In genomic region chr1:227733751-227734545, GRCh38 we compare ENCODE assay signal across 8 cellular contexts. TPM values are rescaled to one million over a fixed set of nuclear protein-coding genes. Genes with fewer than 3 reads are reported as not detected.
DNase-seq lines count a peak whose midpoint lies in the region; ATAC-seq, FAIRE-seq and TF ChIP-seq lines count a peak whose summit lies in the region.

No MANE protein-coding gene starts in this region.

- no peak for FAIRE-seq in kidney (lab: Jason Lieb, UNC)

- 90% methylated on average over 24 of the region's 24 CpGs for WGBS in thymus

- no peak for TF ChIP-seq CTCF in ascending aorta (IDR thresholded peaks at IDR 0.05)
- TF ChIP-seq CTCF in kidney (IDR thresholded peaks at IDR 0.05; ENCODE audit: borderline replicate concordance, extremely low read depth, insufficient read depth), result no peak

- peak overlapping the region; percentile 89 for H3K4me3 Mint-ChIP-seq in activated CD4-positive, alpha-beta T cell treated with anti-CD3 and anti-CD28 coated beads, Interleukin-2, amount 10 ng/mL, durations not matched to agents 7 days and 5 days

- peak overlapping the region; percentile 87 for H3K27ac Mint-ChIP-seq in activated CD4-positive, alpha-beta T cell treated with anti-CD3 and anti-CD28 coated beads, Interleukin-2, amount 10 ng/mL, durations not matched to agents 7 days and 5 days

- H3K4me3 ChIP-seq in ascending aorta, result peak overlapping the region; percentile 81 to 93
- peak overlapping the region; percentile 81 to 83 for H3K4me3 ChIP-seq in kidney (ENCODE audit: low read length in 2 of 2)
- peak overlapping the region; percentile 64 for H3K4me3 ChIP-seq in thymus (ENCODE audit: low read length)

- peaks cover 39% of the 10 kb centered on the region for H3K4me1 Mint-ChIP-seq in activated CD4-positive, alpha-beta T cell treated with anti-CD3 and anti-CD28 coated beads, Interleukin-2, amount 10 ng/mL, durations not matched to agents 7 days and 5 days

- H3K9ac ChIP-seq in kidney (ENCODE audit: low read length in 2 of 2), result peak overlapping the region; percentile 69 to 87

- no peaks in the 10 kb centered on the region for H3K27me3 ChIP-seq in ascending aorta
- no peaks in the 10 kb centered on the region for H3K27me3 ChIP-seq in thymus (ENCODE audit: control insufficient read depth, insufficient read depth)

- H3K36me3 Mint-ChIP-seq in activated CD4-positive, alpha-beta T cell treated with anti-CD3 and anti-CD28 coated beads, Interleukin-2, amount 10 ng/mL, durations not matched to agents 7 days and 5 days (ENCODE audit: low read depth), result peaks cover 5% of the 10 kb centered on the region

- no peak for ATAC-seq in GM21381 (IDR thresholded peaks at IDR 0.05; ENCODE audit: unreplicated experiment)

- peaks cover 0 to 9% of the 10 kb centered on the region in 2 donors for H3K4me1 ChIP-seq in ascending aorta
- H3K4me1 ChIP-seq in kidney (ENCODE audit: control insufficient read depth in 1 of 2, insufficient read depth in 1 of 2, low read depth in 1 of 2, low read length in 2 of 2), result peaks cover 4 to 38% of the 10 kb centered on the region in 2 donors
- peaks cover 14% of the 10 kb centered on the region for H3K4me1 ChIP-seq in thymus (ENCODE audit: control insufficient read depth, insufficient read depth, low read length)

- H3K27me3 Mint-ChIP-seq in activated CD4-positive, alpha-beta T cell treated with anti-CD3 and anti-CD28 coated beads, Interleukin-2, amount 10 ng/mL, durations not matched to agents 7 days and 5 days, result no peaks in the 10 kb centered on the region

- H3K36me3 ChIP-seq in ascending aorta (peaks cover 7 to 23% of the 10 kb centered on the region in 2 donors), kidney (ENCODE audit: control insufficient read depth in 1 of 2, insufficient read depth in 2 of 2, low read length in 2 of 2) (peaks cover 0 to 4% of the 10 kb centered on the region in 2 donors), thymus (ENCODE audit: control insufficient read depth, insufficient read depth) (peaks cover 32% of the 10 kb centered on the region)

- CTCF ChIA-PET in activated CD4-positive, alpha-beta T cell treated with anti-CD3 and anti-CD28 coated beads, Interleukin-2, amount 10 ng/mL, durations not matched to agents 7 days and 5 days (lab: Charles Lee), result no interaction called here

- no peak for DNase-seq in activated CD4-positive, alpha-beta T cell treated with anti-CD3 and anti-CD28 coated beads, Interleukin-2, amount 10 ng/mL, durations not matched to agents 7 days and 5 days
- DNase-seq in activated CD4-positive, alpha-beta T cell treated with anti-CD3 and anti-CD28 coated beads for 4 hours, result no peak
- DNase-seq in ascending aorta (ENCODE audit: low spot score in 2 of 2) (peak in 1 of 2 donors; percentile 5), kidney (no peak), LoVo (ENCODE audit: low spot score) (no peak)
- no peak for DNase-seq in stimulated activated CD4-positive, alpha-beta T cell treated with anti-CD3 and anti-CD28 coated beads, Interleukin-2, amount 100 ng/mL, for 24 hours

- POLR2A ChIA-PET in activated CD4-positive, alpha-beta T cell treated with anti-CD3 and anti-CD28 coated beads, Interleukin-2, amount 10 ng/mL, durations not matched to agents 7 days and 5 days (lab: Charles Lee), result no interaction called here

- peak overlapping the region in 1 of 2 donors; percentile 84 for H3K27ac ChIP-seq in ascending aorta
- no peak overlapping the region for H3K27ac ChIP-seq in kidney (ENCODE audit: low read depth in 2 of 2, low read length in 2 of 2)
- H3K27ac ChIP-seq in thymus (ENCODE audit: low read depth), result no peak overlapping the region

- H3K9me3 Mint-ChIP-seq in activated CD4-positive, alpha-beta T cell treated with anti-CD3 and anti-CD28 coated beads, Interleukin-2, amount 10 ng/mL, durations not matched to agents 7 days and 5 days, result no peaks in the 10 kb centered on the region

- H3K9me3 ChIP-seq in ascending aorta (no peaks in the 10 kb centered on the region), kidney (ENCODE audit: control insufficient read depth in 1 of 2, low read length in 2 of 2) (no peaks in the 10 kb centered on the region), thymus (ENCODE audit: control insufficient read depth) (no peaks in the 10 kb centered on the region)

- intact Hi-C loops in ascending aorta (cut with DNase I), result loop anchor here (5.0 kb wide), 1 partner anchor 192 kb away; no protein-coding TSS in a partner anchor
- intact Hi-C loops in kidney (cut with DNase I), result no loop called here

RNA-seq across cellular contexts. Expression of gene JMJD4, which starts 1.2 kb away (rescaled TPM):
- 10 to 100 TPM; 15.4 to 20.0 TPM for total RNA-seq in activated CD4-positive, alpha-beta T cell treated with anti-CD3 and anti-CD28 coated beads, Interleukin-2, amount 10 ng/mL, durations not matched to agents 7 days and 5 days
- total RNA-seq in ascending aorta (10.6 TPM), kidney (15.9 TPM)
- polyA plus RNA-seq in kidney (ENCODE audit: insufficient read depth, low read depth, low replicate concordance) (12.6 TPM), thymus (14.4 TPM)

RNA-seq across cellular contexts. Expression of gene SNAP47, which starts 1.3 kb away (rescaled TPM):
- 10 to 100 TPM; 30.3 TPM for total RNA-seq in activated CD4-positive, alpha-beta T cell treated with anti-CD3 and anti-CD28 coated beads, Interleukin-2, amount 10 ng/mL, durations not matched to agents 7 days and 5 days
- total RNA-seq in ascending aorta (54.0 TPM), kidney (32.4 TPM)
- polyA plus RNA-seq in kidney (ENCODE audit: insufficient read depth, low read depth, low replicate concordance) (31.6 TPM), thymus (17.3 TPM)
